Comparison of ENCODE assay signal across 34 cellular contexts in the genomic region with DNA sequence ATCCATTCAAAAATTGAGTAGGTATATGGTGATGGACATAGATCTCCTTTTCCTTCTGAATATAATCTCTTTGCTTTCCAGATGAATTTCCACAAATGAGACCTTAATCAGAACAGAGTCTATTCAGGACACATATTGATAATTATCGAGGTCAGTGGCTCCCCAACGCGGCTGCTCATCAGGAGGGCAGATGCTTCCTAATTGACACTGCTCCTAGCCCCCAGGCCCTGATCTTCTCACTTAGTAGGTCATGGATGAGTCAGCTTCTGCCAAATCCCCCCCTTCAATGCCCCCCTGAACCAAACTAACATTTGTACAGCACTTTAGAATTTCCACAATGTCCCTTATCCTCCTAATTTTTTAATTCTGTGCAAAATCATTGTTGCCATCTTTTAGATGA. TPM values are rescaled to one million over a fixed set of nuclear protein-coding genes. Genes with fewer than 3 reads are reported as not detected.
"Had no signal": no experiment of that assay in that cellular context is flagged by ENCODE, and none has a peak within 500 bp of the region (broad histone marks: within the 10 kb centered on the region; RNA-seq: fewer than 3 reads in every experiment).

No MANE protein-coding gene starts in this region.

- H3K36me3 ChIP-seq: adrenal gland, brain microvascular endothelial cell, breast epithelium had no signal

- H3K27me3 Mint-ChIP-seq: activated B cell treated with CpG ODN at 0.5 μM for 24 hours; activated CD4-positive, alpha-beta memory T cell treated with anti-CD3 and anti-CD28 coated beads for 36 hours; activated CD4-positive, alpha-beta T cell treated with anti-CD3 and anti-CD28 coated beads, Interleukin-2, amount 10 ng/mL, durations not matched to agents 24 days and 14 days; activated CD8-positive, alpha-beta T cell treated with anti-CD3 and anti-CD28 coated beads for 36 hours; activated naive CD8-positive, alpha-beta T cell treated with anti-CD3 and anti-CD28 coated beads for 36 hours; activated T-helper 17 cell treated with anti-CD3 and anti-CD28 coated beads, Interleukin-2, amount 50 U/mL, for 72 hours had no signal

- H3K9me3 Mint-ChIP-seq: activated B cell treated with CpG ODN at 0.5 μM for 24 hours; activated CD4-positive, alpha-beta memory T cell treated with anti-CD3 and anti-CD28 coated beads for 36 hours; activated CD4-positive, alpha-beta T cell treated with anti-CD3 and anti-CD28 coated beads, Interleukin-2, amount 10 ng/mL, durations not matched to agents 24 days and 14 days; activated CD8-positive, alpha-beta T cell treated with anti-CD3 and anti-CD28 coated beads for 36 hours; activated naive CD4-positive, alpha-beta T cell treated with anti-CD3 and anti-CD28 coated beads for 36 hours; activated T-cell treated with anti-CD3 and anti-CD28 coated beads, Interleukin-2, amount 50 U/mL, for 4 hours; activated T-helper 1 cell treated with anti-CD3 and anti-CD28 coated beads, Interleukin-12 subunit alpha, Interleukin-12 subunit beta, Interleukin-2, Interleukin-4 antibody, amounts not matched to agents 30 ng/mL and 10 ng/mL and 1 ng/mL, durations not matched to agents 14 hours and 24 hours and 36 hours; activated T-helper 17 cell treated with anti-CD3 and anti-CD28 coated beads, Interleukin-2, amount 50 U/mL, for 72 hours; T-helper 1 cell treated with Interleukin-12 subunit alpha and Interleukin-12 subunit beta and Interleukin-4 antibody, amounts not matched to agents 30 μg/mL and 1 μg/mL, for 36 hours; T-helper 2 cell treated with Interferon-gamma antibody and Interleukin-4, amounts not matched to agents 5 μg/mL and 100 μg/mL, for 36 hours had no signal

- DNase-seq: activated B cell treated with CpG ODN at 0.5 μM for 24 hours; activated CD4-positive, alpha-beta memory T cell treated with anti-CD3 and anti-CD28 coated beads for 36 hours; activated CD4-positive, alpha-beta T cell treated with anti-CD3 and anti-CD28 coated beads for 4 hours; activated CD4-positive, alpha-beta T cell treated with anti-CD3 and anti-CD28 coated beads, Interleukin-2, amount 10 ng/mL, durations not matched to agents 24 days and 14 days; activated CD4-positive, alpha-beta T cell treated with anti-CD3 and anti-CD28 coated beads, Interleukin-2, amount 50 U/mL, for 1 hour; activated CD4-positive, alpha-beta T cell treated with anti-CD3 and anti-CD28 coated beads, Interleukin-2, amount 50 U/mL, for 4 hours; activated CD4-positive, CD25-positive, alpha-beta regulatory T cell treated with anti-CD3 and anti-CD28 coated beads, Interleukin-2, amount 50 U/mL, for 72 hours; activated CD8-positive, alpha-beta memory T cell treated with anti-CD3 and anti-CD28 coated beads, Interleukin-2, amount 50 U/mL, for 4 hours; activated CD8-positive, alpha-beta T cell treated with anti-CD3 and anti-CD28 coated beads for 36 hours; activated effector memory CD4-positive, alpha-beta T cell treated with anti-CD3 and anti-CD28 coated beads, Interleukin-2, amount 50 U/mL, for 16 hours; activated gamma-delta T cell treated with Interleukin-2 at 50 U/mL for 16 hours; activated naive CD4-positive, alpha-beta T cell; activated naive CD4-positive, alpha-beta T cell treated with anti-CD3 and anti-CD28 coated beads for 36 hours; activated naive CD4-positive, alpha-beta T cell treated with anti-CD3 and anti-CD28 coated beads, Interleukin-2, amount 50 U/mL, for 16 hours; activated naive CD8-positive, alpha-beta T cell treated with anti-CD3 and anti-CD28 coated beads for 36 hours; activated T-cell treated with anti-CD3 and anti-CD28 coated beads for 4 hours; activated T-cell treated with anti-CD3 and anti-CD28 coated beads, Interleukin-2, amount 50 U/mL, for 1 hour; activated T-cell treated with anti-CD3 and anti-CD28 coated beads, Interleukin-2, amount 50 U/mL, for 4 hours; activated T-cell treated with anti-CD3 and anti-CD28 coated beads, Interleukin-2, amount 50 U/mL, for 72 hours; adrenal gland; amniotic stem cell; aorta; body of pancreas; brain microvascular endothelial cell; central memory CD4-positive, alpha-beta T cell; T-helper 2 cell; T-helper 9 cell had no signal

- H3K4me3 Mint-ChIP-seq: activated B cell treated with CpG ODN at 0.5 μM for 24 hours; activated CD4-positive, alpha-beta memory T cell treated with anti-CD3 and anti-CD28 coated beads for 36 hours; activated CD4-positive, alpha-beta T cell treated with anti-CD3 and anti-CD28 coated beads, Interleukin-2, amount 10 ng/mL, durations not matched to agents 24 days and 14 days; activated CD8-positive, alpha-beta T cell treated with anti-CD3 and anti-CD28 coated beads for 36 hours; activated naive CD4-positive, alpha-beta T cell treated with anti-CD3 and anti-CD28 coated beads for 36 hours; activated naive CD8-positive, alpha-beta T cell treated with anti-CD3 and anti-CD28 coated beads for 36 hours; activated T-cell treated with anti-CD3 and anti-CD28 coated beads, Interleukin-2, amount 50 U/mL, for 4 hours; activated T-cell treated with anti-CD3 and anti-CD28 coated beads, Interleukin-2, amount 50 U/mL, for 72 hours; activated T-helper 1 cell treated with anti-CD3 and anti-CD28 coated beads, Interleukin-12 subunit alpha, Interleukin-12 subunit beta, Interleukin-2, Interleukin-4 antibody, amounts not matched to agents 30 ng/mL and 10 ng/mL and 1 ng/mL, durations not matched to agents 14 hours and 24 hours and 36 hours; activated T-helper 17 cell treated with anti-CD3 and anti-CD28 coated beads, Interleukin-2, amount 50 U/mL, for 72 hours; T-helper 1 cell treated with Interleukin-12 subunit alpha and Interleukin-12 subunit beta and Interleukin-4 antibody, amounts not matched to agents 30 μg/mL and 1 μg/mL, for 36 hours; T-helper 2 cell treated with Interferon-gamma antibody and Interleukin-4, amounts not matched to agents 5 μg/mL and 100 μg/mL, for 36 hours had no signal

- H3K4me1 Mint-ChIP-seq: activated B cell treated with CpG ODN at 0.5 μM for 24 hours; activated CD4-positive, alpha-beta T cell treated with anti-CD3 and anti-CD28 coated beads, Interleukin-2, amount 10 ng/mL, durations not matched to agents 24 days and 14 days; activated naive CD8-positive, alpha-beta T cell treated with anti-CD3 and anti-CD28 coated beads for 36 hours; activated T-helper 17 cell treated with anti-CD3 and anti-CD28 coated beads, Interleukin-2, amount 50 U/mL, for 72 hours had no signal

- H3K9me3 ChIP-seq: adrenal gland, body of pancreas, breast epithelium had no signal

- H3K27me3 ChIP-seq: adrenal gland, body of pancreas, brain microvascular endothelial cell, breast epithelium had no signal

- H3K4me3 ChIP-seq: adrenal gland, body of pancreas, breast epithelium had no signal

- H3K27ac Mint-ChIP-seq: activated B cell treated with CpG ODN at 0.5 μM for 24 hours; activated CD4-positive, alpha-beta memory T cell treated with anti-CD3 and anti-CD28 coated beads for 36 hours; activated CD4-positive, alpha-beta T cell treated with anti-CD3 and anti-CD28 coated beads, Interleukin-2, amount 10 ng/mL, durations not matched to agents 24 days and 14 days; activated CD8-positive, alpha-beta T cell treated with anti-CD3 and anti-CD28 coated beads for 36 hours; activated naive CD4-positive, alpha-beta T cell treated with anti-CD3 and anti-CD28 coated beads for 36 hours; activated naive CD4-positive, alpha-beta T cell treated with anti-CD3 and anti-CD28 coated beads, Interleukin-2, amount 50 U/mL, for 72 hours; activated naive CD8-positive, alpha-beta T cell treated with anti-CD3 and anti-CD28 coated beads for 36 hours; activated T-cell treated with anti-CD3 and anti-CD28 coated beads, Interleukin-2, amount 50 U/mL, for 72 hours; activated T-helper 1 cell treated with anti-CD3 and anti-CD28 coated beads, Interleukin-12 subunit alpha, Interleukin-12 subunit beta, Interleukin-2, Interleukin-4 antibody, amounts not matched to agents 30 ng/mL and 10 ng/mL and 1 ng/mL, durations not matched to agents 14 hours and 24 hours and 36 hours; activated T-helper 17 cell treated with anti-CD3 and anti-CD28 coated beads, Interleukin-2, amount 50 U/mL, for 72 hours; T-helper 1 cell treated with Interleukin-12 subunit alpha and Interleukin-12 subunit beta and Interleukin-4 antibody, amounts not matched to agents 30 μg/mL and 1 μg/mL, for 36 hours; T-helper 2 cell treated with Interferon-gamma antibody and Interleukin-4, amounts not matched to agents 5 μg/mL and 100 μg/mL, for 36 hours had no signal

- H3K36me3 Mint-ChIP-seq: activated CD4-positive, alpha-beta memory T cell treated with anti-CD3 and anti-CD28 coated beads for 36 hours; activated naive CD4-positive, alpha-beta T cell treated with anti-CD3 and anti-CD28 coated beads, Interleukin-2, amount 50 U/mL, for 72 hours; activated naive CD8-positive, alpha-beta T cell treated with anti-CD3 and anti-CD28 coated beads for 36 hours had no signal

RNA-seq across cellular contexts. Expression of a gene that starts 51.6 kb away (rescaled TPM):
- total RNA-seq: activated B cell treated with CpG ODN at 0.5 μM for 24 hours; activated CD4-positive, alpha-beta T cell treated with anti-CD3 and anti-CD28 coated beads, Interleukin-2, amount 10 ng/mL, durations not matched to agents 24 days and 14 days; activated CD8-positive, alpha-beta memory T cell treated with anti-CD3 and anti-CD28 coated beads for 36 hours; activated CD8-positive, alpha-beta T cell treated with anti-CD3 and anti-CD28 coated beads for 36 hours; activated naive CD4-positive, alpha-beta T cell treated with anti-CD3 and anti-CD28 coated beads for 36 hours; activated naive CD4-positive, alpha-beta T cell treated with anti-CD3 and anti-CD28 coated beads, Interleukin-2, amount 50 U/mL, for 72 hours; activated naive CD8-positive, alpha-beta T cell treated with anti-CD3 and anti-CD28 coated beads for 36 hours; activated T-helper 1 cell treated with anti-CD3 and anti-CD28 coated beads, Interleukin-12 subunit alpha, Interleukin-12 subunit beta, Interleukin-2, Interleukin-4 antibody, amounts not matched to agents 30 ng/mL and 10 ng/mL and 1 ng/mL, durations not matched to agents 14 hours and 24 hours and 36 hours; activated T-helper 17 cell treated with anti-CD3 and anti-CD28 coated beads, Interleukin-2, amount 50 U/mL, for 72 hours had no signal
